ENCODE assay signal across 25 cellular contexts in the genomic region with DNA sequence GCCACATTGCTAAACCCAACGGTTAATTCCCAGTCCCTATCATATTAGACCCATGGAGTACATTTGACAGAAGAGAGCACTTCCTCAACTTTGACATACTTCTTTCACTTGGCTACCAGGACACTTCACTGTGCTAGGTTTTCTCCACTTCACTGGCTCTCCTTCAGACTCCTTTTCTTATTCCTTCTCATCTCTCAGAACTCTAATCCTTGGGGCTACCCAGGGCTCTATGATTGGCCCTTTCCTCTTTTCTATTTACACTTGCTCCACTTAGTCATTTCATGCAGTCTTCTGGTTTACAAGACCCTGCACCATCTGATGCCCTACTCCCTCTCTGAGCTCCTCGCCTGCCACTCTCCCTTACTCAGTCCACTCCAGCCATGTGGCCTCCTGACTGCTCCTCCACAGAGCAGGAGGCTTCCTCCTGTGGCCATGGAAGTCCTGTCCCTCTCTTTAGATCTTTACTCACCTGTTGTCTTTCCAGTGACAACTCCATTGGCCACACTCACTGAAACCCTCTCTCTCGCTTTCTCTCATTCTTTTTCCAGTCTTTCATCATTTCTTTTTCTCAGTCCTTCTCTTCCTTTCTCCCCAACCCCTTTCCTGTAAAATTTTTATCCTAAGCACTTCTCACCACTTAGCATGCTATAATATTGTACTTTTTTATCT.
DNase-seq lines count a peak whose midpoint lies in the region; ATAC-seq, FAIRE-seq and TF ChIP-seq lines count a peak whose summit lies in the region.
"Had no signal": no experiment of that assay in that cellular context is flagged by ENCODE, and none has a peak within 500 bp of the region (broad histone marks: within the 10 kb centered on the region; RNA-seq: fewer than 3 reads in every experiment).

No MANE protein-coding gene starts in this region.

- no peak overlapping the region for H2AFZ ChIP-seq in K562 (ENCODE audit: low read depth, low read length)

- no peaks in the 10 kb centered on the region for H3K9me1 ChIP-seq in K562 (ENCODE audit: control insufficient read depth, insufficient read depth, low read length)

- no peak overlapping the region for H3K4me3 ChIP-seq in K562
- H3K4me3 ChIP-seq in BE2C (ENCODE audit: low read depth, low read length) = no peak overlapping the region
- H3K4me3 ChIP-seq: A549, adrenal gland, left lung, right lobe of liver, SJCRH30 had no signal

- peak; percentile 29 for ATAC-seq in Right ventricle myocardium inferior
- peak; percentile 50 for ATAC-seq in HG02870 (IDR thresholded peaks at IDR 0.05; ENCODE audit: unreplicated experiment)
- peak; percentile 63 for ATAC-seq in K562
- ATAC-seq in stimulated activated naive CD8-positive, alpha-beta T cell treated with anti-CD3 and anti-CD28 coated beads, Interleukin-15, amount 100 ng/mL, for 72 hours = peak; percentile 39
- ATAC-seq: A549; activated T-helper 17 cell treated with anti-CD3 and anti-CD28 coated beads, Interleukin-2, amount 50 U/mL, for 72 hours; esophagus mucosa; left lung; T-helper 17 cell had no signal

- POLR2A ChIA-PET in K562 (lab: Yijun Ruan, JAX) = no interaction called here

- in situ Hi-C loops in K562 (cut with MboI) = no loop called here

- no peak overlapping the region for H3K27ac Mint-ChIP-seq in stimulated activated naive CD8-positive, alpha-beta T cell treated with anti-CD3 and anti-CD28 coated beads, Interleukin-15, amount 100 ng/mL, for 72 hours
- H3K27ac Mint-ChIP-seq: activated T-helper 17 cell treated with anti-CD3 and anti-CD28 coated beads, Interleukin-2, amount 50 U/mL, for 72 hours; CD14-positive monocyte; stimulated activated naive CD8-positive, alpha-beta T cell treated with anti-CD3 and anti-CD28 coated beads, Interleukin-15, Interleukin-2, amounts not matched to agents 100 ng/mL and 50 ng/mL, for 24 hours; T-helper 17 cell; type B pancreatic cell had no signal

- TF ChIP-seq CTCF in K562 (IDR thresholded peaks at IDR 0.05 in 2 of 3, conservative IDR thresholded peaks at IDR 0.05 in 1 of 3; ENCODE audit: insufficient read depth in 2 of 3, low read depth in 1 of 3, low read length in 3 of 3) (no peak), BE2C (IDR thresholded peaks at IDR 0.05; ENCODE audit: low read depth, low read length) (no peak)

- no peak for TF ChIP-seq EP300 in K562 (IDR thresholded peaks at IDR 0.05; ENCODE audit: low read length)

- H3K79me2 ChIP-seq in K562 (ENCODE audit: control insufficient read depth, insufficient read depth, low read length) = no peaks in the 10 kb centered on the region; the same call in 2 of the 3 replicates

- H3K27me3 ChIP-seq in K562 (ENCODE audit: control insufficient read depth in 2 of 2, insufficient read depth in 2 of 2, low read length in 2 of 2) = no peaks in the 10 kb centered on the region
- H3K27me3 ChIP-seq in BE2C = no peaks in the 10 kb centered on the region
- H3K27me3 ChIP-seq: adrenal gland, left lung, right lobe of liver, SJCRH30 had no signal

- no peak overlapping the region for H3K4me2 ChIP-seq in K562 (ENCODE audit: insufficient read depth, low read length)
- H3K4me2 ChIP-seq: A549 had no signal

- peaks cover 0 to 3% of the 10 kb centered on the region in 2 experiments; a peak in 2 of 5 replicates for H3K4me1 ChIP-seq in K562 (replicated peaks in 1 of 2; ENCODE audit: control insufficient read depth in 2 of 2, insufficient read depth in 2 of 2, low read length in 2 of 2)
- H3K4me1 ChIP-seq in BE2C = no peaks in the 10 kb centered on the region
- H3K4me1 ChIP-seq: SJCRH30 had no signal

- intact Hi-C loops in Right ventricle myocardium inferior (cut with DNase I) (no loop called here), cardiac septum (cut with DNase I) (no loop called here), K562 (cut with micrococcal nuclease) (no loop called here)

- no TSS peak for BruUV-seq in K562 (replicated peaks; lab: Mats Ljungman, UMichigan)

- H3K27me3 Mint-ChIP-seq in stimulated activated naive CD8-positive, alpha-beta T cell treated with anti-CD3 and anti-CD28 coated beads, Interleukin-15, amount 100 ng/mL, for 72 hours = no peaks in the 10 kb centered on the region
- H3K27me3 Mint-ChIP-seq: activated T-helper 17 cell treated with anti-CD3 and anti-CD28 coated beads, Interleukin-2, amount 50 U/mL, for 72 hours; T-helper 17 cell; type B pancreatic cell had no signal

- H3K4me1 Mint-ChIP-seq in stimulated activated naive CD8-positive, alpha-beta T cell treated with anti-CD3 and anti-CD28 coated beads, Interleukin-15, amount 100 ng/mL, for 72 hours = no peaks in the 10 kb centered on the region
- H3K4me1 Mint-ChIP-seq: activated T-helper 17 cell treated with anti-CD3 and anti-CD28 coated beads, Interleukin-2, amount 50 U/mL, for 72 hours; T-helper 17 cell had no signal

- TF ChIP-seq RAD21 in K562 (CRISPR knock-in tag; conservative IDR thresholded peaks at IDR 0.05 in 1 of 2, IDR thresholded peaks at IDR 0.05 in 1 of 2) = no peak

- no peak overlapping the region for H3K9ac ChIP-seq in K562 (ENCODE audit: insufficient read depth in 1 of 2, low read depth in 2 of 2, low read length in 2 of 2)

- TF ChIP-seq POLR2A in K562 (conservative IDR thresholded peaks at IDR 0.05) = no peak

- H3K9me3 ChIP-seq in K562 (replicated peaks; ENCODE audit: control insufficient read depth, insufficient read depth, low read depth, low read length) (no peaks in the 10 kb centered on the region; the same call in 1 of the 2 replicates), BE2C (no peaks in the 10 kb centered on the region)
- H3K9me3 ChIP-seq: A549, adrenal gland, left lung, right lobe of liver, SJCRH30 had no signal

- FAIRE-seq in K562 (lab: Jason Lieb, UNC) = no peak
- FAIRE-seq: A549 had no signal

- CTCF ChIA-PET in K562 (lab: Yijun Ruan, JAX; ENCODE audit: low intra/inter-chr PET ratio) = no interaction called here

- H3K4me3 Mint-ChIP-seq in stimulated activated naive CD8-positive, alpha-beta T cell treated with anti-CD3 and anti-CD28 coated beads, Interleukin-15, amount 100 ng/mL, for 72 hours = no peak overlapping the region
- H3K4me3 Mint-ChIP-seq: activated T-helper 17 cell treated with anti-CD3 and anti-CD28 coated beads, Interleukin-2, amount 50 U/mL, for 72 hours; CD14-positive monocyte; stimulated activated naive CD8-positive, alpha-beta T cell treated with anti-CD3 and anti-CD28 coated beads, Interleukin-15, Interleukin-2, amounts not matched to agents 100 ng/mL and 50 ng/mL, for 24 hours; T-helper 17 cell; type B pancreatic cell had no signal

- H3K36me3 ChIP-seq in K562 (ENCODE audit: control insufficient read depth, insufficient read depth, low read length) (no peaks in the 10 kb centered on the region), BE2C (no peaks in the 10 kb centered on the region)
- H3K36me3 ChIP-seq: adrenal gland, left lung, right lobe of liver, SJCRH30 had no signal

- H3K27ac ChIP-seq in K562 (ENCODE audit: extremely low read depth, low read depth, low read length) = no peak overlapping the region
- H3K27ac ChIP-seq: A549, left lung, right lobe of liver, SJCRH30 had no signal

- WGBS in K562 (ENCODE audit: insufficient coverage, low coverage, missing lambda C conversion rate) = 42% methylated on average over 3 of the region's 3 CpGs

- H4K20me1 ChIP-seq in K562 (replicated peaks; ENCODE audit: control insufficient read depth, insufficient read depth, low read length) = no peaks in the 10 kb centered on the region

- H3K9me3 Mint-ChIP-seq in stimulated activated naive CD8-positive, alpha-beta T cell treated with anti-CD3 and anti-CD28 coated beads, Interleukin-15, amount 100 ng/mL, for 72 hours = no peaks in the 10 kb centered on the region
- H3K9me3 Mint-ChIP-seq: activated T-helper 17 cell treated with anti-CD3 and anti-CD28 coated beads, Interleukin-2, amount 50 U/mL, for 72 hours; CD14-positive monocyte; stimulated activated naive CD8-positive, alpha-beta T cell treated with anti-CD3 and anti-CD28 coated beads, Interleukin-15, Interleukin-2, amounts not matched to agents 100 ng/mL and 50 ng/mL, for 24 hours; type B pancreatic cell had no signal

- DNase-seq in Right ventricle myocardium inferior (ENCODE audit: missing footprints) (no peak), cardiac septum (ENCODE audit: low spot score) (no peak), K562 (ENCODE audit: extremely low read depth in 1 of 4, low spot score in 3 of 4) (no peak), NCI-H226 (no peak), BE2C (no peak)
- DNase-seq in stimulated activated naive CD8-positive, alpha-beta T cell treated with anti-CD3 and anti-CD28 coated beads, Interleukin-15, amount 100 ng/mL, for 72 hours = no peak
- DNase-seq in stimulated activated CD4-positive, alpha-beta T cell treated with anti-CD3 and anti-CD28 coated beads, Interleukin-4, amount 100 ng/mL, for 24 hours = no peak
- DNase-seq: activated CD4-positive, CD25-positive, alpha-beta regulatory T cell; adrenal gland; DMS153; left lung; NCI-H1092; NCI-H2107; NCI-H69; nucleus accumbens; right lobe of liver; SJCRH30; T-helper 17 cell had no signal

TF ChIP-seq in K562, 482 proteins besides CTCF, POLR2A, EP300 and RAD21 (continues in another document):
- TF ChIP-seq PHB (CRISPR knock-in tag; IDR thresholded peaks at IDR 0.05) (no peak), TSC22D4 (tag; IDR thresholded peaks at IDR 0.05) (no peak), NEUROD1 (IDR thresholded peaks at IDR 0.05; ENCODE audit: borderline replicate concordance, low read depth, low read length, partially characterized antibody) (no peak), SRSF3 (IDR thresholded peaks at IDR 0.05; ENCODE audit: insufficient read depth, low read length) (no peak), HDAC1 (IDR thresholded peaks at IDR 0.05) (no peak), ZNF408 (CRISPR knock-in tag; IDR thresholded peaks at IDR 0.05; ENCODE audit: low read depth) (no peak)
- TF ChIP-seq, protein P1, sequence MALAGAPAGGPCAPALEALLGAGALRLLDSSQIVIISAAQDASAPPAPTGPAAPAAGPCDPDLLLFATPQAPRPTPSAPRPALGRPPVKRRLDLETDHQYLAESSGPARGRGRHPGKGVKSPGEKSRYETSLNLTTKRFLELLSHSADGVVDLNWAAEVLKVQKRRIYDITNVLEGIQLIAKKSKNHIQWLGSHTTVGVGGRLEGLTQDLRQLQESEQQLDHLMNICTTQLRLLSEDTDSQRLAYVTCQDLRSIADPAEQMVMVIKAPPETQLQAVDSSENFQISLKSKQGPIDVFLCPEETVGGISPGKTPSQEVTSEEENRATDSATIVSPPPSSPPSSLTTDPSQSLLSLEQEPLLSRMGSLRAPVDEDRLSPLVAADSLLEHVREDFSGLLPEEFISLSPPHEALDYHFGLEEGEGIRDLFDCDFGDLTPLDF (CRISPR knock-in tag; IDR thresholded peaks at IDR 0.05) = no peak
- TF ChIP-seq, protein P2, sequence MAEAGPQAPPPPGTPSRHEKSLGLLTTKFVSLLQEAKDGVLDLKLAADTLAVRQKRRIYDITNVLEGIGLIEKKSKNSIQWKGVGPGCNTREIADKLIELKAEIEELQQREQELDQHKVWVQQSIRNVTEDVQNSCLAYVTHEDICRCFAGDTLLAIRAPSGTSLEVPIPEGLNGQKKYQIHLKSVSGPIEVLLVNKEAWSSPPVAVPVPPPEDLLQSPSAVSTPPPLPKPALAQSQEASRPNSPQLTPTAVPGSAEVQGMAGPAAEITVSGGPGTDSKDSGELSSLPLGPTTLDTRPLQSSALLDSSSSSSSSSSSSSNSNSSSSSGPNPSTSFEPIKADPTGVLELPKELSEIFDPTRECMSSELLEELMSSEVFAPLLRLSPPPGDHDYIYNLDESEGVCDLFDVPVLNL (CRISPR knock-in tag; IDR thresholded peaks at IDR 0.05; ENCODE audit: low read depth) = no peak
